In the genomic region with DNA sequence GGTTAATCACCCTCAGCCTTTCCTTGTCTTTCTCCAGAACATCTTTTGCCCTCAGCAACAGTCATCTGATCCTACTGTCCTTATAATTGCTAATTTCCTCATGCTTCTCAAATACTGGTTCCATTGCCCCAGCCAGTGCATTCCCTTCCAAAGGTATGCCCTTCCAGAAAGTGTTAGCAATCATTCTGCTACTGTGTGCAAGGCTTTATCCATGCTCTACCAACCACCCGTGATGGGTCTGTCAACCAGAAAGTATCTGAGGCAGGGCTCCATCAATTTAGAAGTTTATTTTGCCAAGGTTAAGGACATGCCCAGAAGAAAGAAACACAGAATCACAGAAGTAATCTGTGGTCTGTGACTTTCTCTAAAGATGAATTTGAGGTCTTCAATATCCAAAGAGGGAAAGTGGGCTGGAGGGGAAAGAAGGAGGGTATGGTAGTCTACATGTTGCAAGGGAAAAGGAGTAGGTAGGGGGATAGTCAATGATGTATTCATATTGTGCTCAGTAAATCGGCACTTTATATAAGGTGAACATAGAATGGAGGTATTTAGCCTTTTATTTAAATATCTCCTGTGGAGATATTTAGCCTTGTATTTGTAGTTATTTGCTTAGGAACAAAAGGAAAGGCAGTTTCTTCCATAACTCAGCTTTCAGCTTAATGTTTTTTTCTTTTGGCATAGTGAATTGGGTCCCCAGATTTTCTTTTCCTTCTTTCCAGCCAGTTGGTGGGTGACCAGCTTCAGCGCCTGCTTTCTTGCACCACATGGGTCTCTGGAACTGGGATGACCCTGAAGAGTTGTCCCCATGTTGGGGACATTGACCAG, we compare ENCODE assay signal across 23 cellular contexts. TPM values are rescaled to one million over a fixed set of nuclear protein-coding genes. Genes with fewer than 3 reads are reported as not detected.
DNase-seq lines count a peak whose midpoint lies in the region; ATAC-seq and TF ChIP-seq lines count a peak whose summit lies in the region.
"Had no signal": no experiment of that assay in that cellular context is flagged by ENCODE, and none has a peak within 500 bp of the region (broad histone marks: within the 10 kb centered on the region; RNA-seq: fewer than 3 reads in every experiment).

No MANE protein-coding gene starts in this region.

- POLR2A ChIA-PET in WTC11 (lab: Charles Lee), result interaction anchor here (0.7 kb wide), 1 partner anchor 16 kb away, joined by 3 read pairs; no protein-coding TSS in a partner anchor
- POLR2A ChIA-PET in HEK293T (lab: Yijun Ruan, JAX), result no interaction called here

- 0 out of 2 replicates have a peak, but pooled peaks cover 5% of the 10 kb centered on the region for H3K9me2 ChIP-seq in GM23338 (ENCODE audit: insufficient read depth)

- H3K9me3 ChIP-seq in smooth muscle cell (replicated peaks; ENCODE audit: low read depth) (no peaks in the 10 kb centered on the region), BE2C (no peaks in the 10 kb centered on the region)
- H3K9me3 ChIP-seq: thoracic aorta had no signal

- H3K27ac ChIP-seq in GM23338 (ENCODE audit: low read depth) (peak overlapping the region; percentile 60), smooth muscle cell (ENCODE audit: low read depth) (no peak overlapping the region)
- H3K27ac ChIP-seq: SK-N-MC, thoracic aorta had no signal

- H3K4me1 ChIP-seq in GM23338 (ENCODE audit: insufficient read depth), result peaks cover 18% of the 10 kb centered on the region
- peaks cover 14% of the 10 kb centered on the region for H3K4me1 ChIP-seq in smooth muscle cell (ENCODE audit: low read depth)
- peaks cover 7% of the 10 kb centered on the region for H3K4me1 ChIP-seq in BE2C

- TF ChIP-seq CTCF in GM23338 (conservative IDR thresholded peaks at IDR 0.05; ENCODE audit: low read depth in 2 of 2) (no peak), WTC11 (IDR thresholded peaks at IDR 0.05) (no peak), smooth muscle cell (IDR thresholded peaks at IDR 0.05; ENCODE audit: borderline replicate concordance, insufficient read depth, poor library complexity, severe bottlenecking) (no peak), BE2C (IDR thresholded peaks at IDR 0.05; ENCODE audit: low read depth, low read length) (no peak)

- H3K36me3 ChIP-seq in GM23338 (ENCODE audit: insufficient read depth), result no peaks in the 10 kb centered on the region
- no peaks in the 10 kb centered on the region for H3K36me3 ChIP-seq in smooth muscle cell (ENCODE audit: low read depth)
- H3K36me3 ChIP-seq in BE2C, result no peaks in the 10 kb centered on the region
- H3K36me3 ChIP-seq: thoracic aorta had no signal

- CTCF ChIA-PET in WTC11 (lab: Charles Lee) (interaction anchor here (1.3 kb wide), 1 partner anchor 325 kb away, joined by 4 read pairs; no protein-coding TSS in a partner anchor), HEK293T (lab: Yijun Ruan, JAX) (interaction anchor here (0.7 kb wide), 1 partner anchor 41 kb away, joined by 4 read pairs; no protein-coding TSS in a partner anchor)

- H3K4me2 ChIP-seq in GM23338 (peak overlapping the region; percentile 63), smooth muscle cell (no peak overlapping the region)

- 87% methylated on average over 3 of the region's 3 CpGs for WGBS in smooth muscle cell (ENCODE audit: low lambda C conversion rate)

- H3K79me2 ChIP-seq in GM23338 (replicated peaks; ENCODE audit: insufficient read depth) (no peaks in the 10 kb centered on the region), smooth muscle cell (ENCODE audit: low read depth) (no peaks in the 10 kb centered on the region)

- no peaks in the 10 kb centered on the region for H4K20me1 ChIP-seq in GM23338 (replicated peaks; ENCODE audit: insufficient read depth)
- H4K20me1 ChIP-seq in smooth muscle cell (ENCODE audit: low read depth), result no peaks in the 10 kb centered on the region

- H3K27me3 ChIP-seq in GM23338 (ENCODE audit: insufficient read depth) (no peaks in the 10 kb centered on the region), smooth muscle cell (ENCODE audit: low read depth) (no peaks in the 10 kb centered on the region), BE2C (no peaks in the 10 kb centered on the region)

- ATAC-seq in GM23338, result no peak
- peak; percentile 15 for ATAC-seq in WTC11
- ATAC-seq: left cardiac atrium; stimulated activated memory B cell treated with anti-CD40 and anti-IgM and Interleukin-4, amounts not matched to agents 10 μg/mL and 1 μg/mL and 100 μg/mL, for 72 hours had no signal

- no peak for DNase-seq in GM23338 (ENCODE audit: low spot score)
- no peak for DNase-seq in WTC11 (ENCODE audit: low spot score)
- peak; percentile 76 for DNase-seq in kidney tubule cell (ENCODE audit: low spot score)
- DNase-seq in smooth muscle cell (lab: John Stamatoyannopoulos, UW; ENCODE audit: unreplicated experiment), result no peak
- DNase-seq in BE2C, result no peak
- no peak for DNase-seq in T-helper 9 cell
- DNase-seq in HEK293T (ENCODE audit: extremely low spot score), result no peak
- DNase-seq: activated B cell treated with CpG ODN at 0.5 μM for 24 hours; activated naive CD8-positive, alpha-beta T cell treated with anti-CD3 and anti-CD28 coated beads, Interleukin-2, amount 10 ng/mL, durations not matched to agents 7 days and 5 days; hypothalamus; IMR-90; left cardiac atrium; NCI-H1417 treated with DMSO at 0.1 percent for 48 hours; NCI-H2171 treated with DMSO at 0.1 percent for 48 hours; nucleus accumbens; right cardiac atrium had no signal

- H3K36me3 Mint-ChIP-seq in GM23338 (ENCODE audit: low read depth) (no peaks in the 10 kb centered on the region; the same call in 2 of the 3 replicates), WTC11 (no peaks in the 10 kb centered on the region)
- H3K36me3 Mint-ChIP-seq: activated naive CD8-positive, alpha-beta T cell treated with anti-CD3 and anti-CD28 coated beads, Interleukin-2, amount 10 ng/mL, durations not matched to agents 7 days and 5 days; brain; mesothelial cell of epicardium; stimulated activated memory B cell treated with anti-CD40 and anti-IgM and Interleukin-4, amounts not matched to agents 10 μg/mL and 1 μg/mL and 100 μg/mL, for 72 hours had no signal

- H3K9me3 Mint-ChIP-seq in GM23338 (0 out of 3 replicates have a peak, but pooled peaks cover 2% of the 10 kb centered on the region), WTC11 (no peaks in the 10 kb centered on the region)
- H3K9me3 Mint-ChIP-seq: activated B cell treated with CpG ODN at 0.5 μM for 24 hours; activated naive CD8-positive, alpha-beta T cell treated with anti-CD3 and anti-CD28 coated beads, Interleukin-2, amount 10 ng/mL, durations not matched to agents 7 days and 5 days; activated T-helper 1 cell treated with anti-CD3 and anti-CD28 coated beads, Interleukin-12 subunit alpha, Interleukin-12 subunit beta, Interleukin-2, Interleukin-4 antibody, amounts not matched to agents 30 ng/mL and 10 ng/mL and 1 ng/mL, durations not matched to agents 14 hours and 24 hours and 36 hours; brain; mesothelial cell of epicardium; stimulated activated memory B cell treated with anti-CD40 and anti-IgM and Interleukin-4, amounts not matched to agents 10 μg/mL and 1 μg/mL and 100 μg/mL, for 72 hours; T-helper 2 cell treated with Interferon-gamma antibody and Interleukin-4, amounts not matched to agents 5 μg/mL and 100 μg/mL, for 36 hours had no signal

- H3K4me3 Mint-ChIP-seq in GM23338, result peak overlapping the region; percentile 19; the same call in 1 of the 3 replicates
- H3K4me3 Mint-ChIP-seq in WTC11, result peak overlapping the region; percentile 41
- H3K4me3 Mint-ChIP-seq: activated B cell treated with CpG ODN at 0.5 μM for 24 hours; activated naive CD8-positive, alpha-beta T cell treated with anti-CD3 and anti-CD28 coated beads, Interleukin-2, amount 10 ng/mL, durations not matched to agents 7 days and 5 days; activated T-helper 1 cell treated with anti-CD3 and anti-CD28 coated beads, Interleukin-12 subunit alpha, Interleukin-12 subunit beta, Interleukin-2, Interleukin-4 antibody, amounts not matched to agents 30 ng/mL and 10 ng/mL and 1 ng/mL, durations not matched to agents 14 hours and 24 hours and 36 hours; mesothelial cell of epicardium; stimulated activated memory B cell treated with anti-CD40 and anti-IgM and Interleukin-4, amounts not matched to agents 10 μg/mL and 1 μg/mL and 100 μg/mL, for 72 hours; T-helper 2 cell treated with Interferon-gamma antibody and Interleukin-4, amounts not matched to agents 5 μg/mL and 100 μg/mL, for 36 hours had no signal

- H3K27ac Mint-ChIP-seq in GM23338 (peak overlapping the region; percentile 34; the same call in 1 of the 2 replicates), WTC11 (peak overlapping the region; percentile 93)
- H3K27ac Mint-ChIP-seq: activated B cell treated with CpG ODN at 0.5 μM for 24 hours; activated naive CD8-positive, alpha-beta T cell treated with anti-CD3 and anti-CD28 coated beads, Interleukin-2, amount 10 ng/mL, durations not matched to agents 7 days and 5 days; activated T-helper 1 cell treated with anti-CD3 and anti-CD28 coated beads, Interleukin-12 subunit alpha, Interleukin-12 subunit beta, Interleukin-2, Interleukin-4 antibody, amounts not matched to agents 30 ng/mL and 10 ng/mL and 1 ng/mL, durations not matched to agents 14 hours and 24 hours and 36 hours; stimulated activated memory B cell treated with anti-CD40 and anti-IgM and Interleukin-4, amounts not matched to agents 10 μg/mL and 1 μg/mL and 100 μg/mL, for 72 hours; T-helper 2 cell treated with Interferon-gamma antibody and Interleukin-4, amounts not matched to agents 5 μg/mL and 100 μg/mL, for 36 hours had no signal

- H3K27me3 Mint-ChIP-seq in GM23338 (ENCODE audit: insufficient read depth, low read depth, poor library complexity), result no peaks in the 10 kb centered on the region
- no peaks in the 10 kb centered on the region; the same call in 1 of the 2 replicates for H3K27me3 Mint-ChIP-seq in WTC11 (ENCODE audit: low read depth)
- H3K27me3 Mint-ChIP-seq: activated B cell treated with CpG ODN at 0.5 μM for 24 hours; stimulated activated memory B cell treated with anti-CD40 and anti-IgM and Interleukin-4, amounts not matched to agents 10 μg/mL and 1 μg/mL and 100 μg/mL, for 72 hours had no signal

- H3K4me1 Mint-ChIP-seq in GM23338 (peaks cover 29% of the 10 kb centered on the region), WTC11 (peaks cover 46% of the 10 kb centered on the region)

- H3F3A ChIP-seq in GM23338 (replicated peaks; ENCODE audit: low read depth) (0 out of 2 replicates have a peak, but pooled peaks cover 4% of the 10 kb centered on the region), smooth muscle cell (ENCODE audit: low read depth) (no peaks in the 10 kb centered on the region)

- H3K9ac ChIP-seq in smooth muscle cell (ENCODE audit: low read depth), result no peak overlapping the region

- H2AFZ ChIP-seq in GM23338 (peak overlapping the region; percentile 72), smooth muscle cell (ENCODE audit: low read depth) (peak overlapping the region; percentile 72)

- H3K4me3 ChIP-seq in GM23338 (peak overlapping the region; percentile 39), smooth muscle cell (no peak overlapping the region), BE2C (ENCODE audit: low read depth, low read length) (no peak overlapping the region)
- H3K4me3 ChIP-seq: SK-N-MC, thoracic aorta had no signal

RNA-seq across cellular contexts. Expression of gene PAQR8, which starts 35.2 kb away (rescaled TPM):
- 10.8 and 11.2 TPM in 2 replicates for total RNA-seq in GM23338 (2014; rRNA removed; shearing (Covaris generic))
- polyA plus RNA-seq in GM23338 (2016; fragmentation: Nextera tagmentation; extraction: Ambion mirVana) (3.6 and 3.7 TPM in 2 replicates), smooth muscle cell (4.3 and 7.8 TPM in 2 replicates)
- total RNA-seq in WTC11 (2021) (11.1 to 12.5 TPM (median 11.7 TPM) in 3 replicates), smooth muscle cell (6.1 and 8.4 TPM in 2 replicates)
- polyA plus RNA-seq in BE2C (2012; ENCODE audit: insufficient read depth, insufficient read length, low read depth), result 19.1 TPM

RNA-seq across cellular contexts. Expression of gene MCM3, which starts 42.2 kb away (rescaled TPM):
- 328 and 369 TPM in 2 replicates for total RNA-seq in GM23338 (2014; rRNA removed; shearing (Covaris generic))
- polyA plus RNA-seq in GM23338 (2016; fragmentation: Nextera tagmentation; extraction: Ambion mirVana) (147 and 157 TPM in 2 replicates), smooth muscle cell (33.9 and 37.3 TPM in 2 replicates)
- total RNA-seq in WTC11 (2021) (252 to 276 TPM (median 253 TPM) in 3 replicates), smooth muscle cell (30.6 and 32.2 TPM in 2 replicates)
- polyA plus RNA-seq in BE2C (2012; ENCODE audit: insufficient read depth, insufficient read length, low read depth), result 63.6 TPM
